In the genomic region with DNA sequence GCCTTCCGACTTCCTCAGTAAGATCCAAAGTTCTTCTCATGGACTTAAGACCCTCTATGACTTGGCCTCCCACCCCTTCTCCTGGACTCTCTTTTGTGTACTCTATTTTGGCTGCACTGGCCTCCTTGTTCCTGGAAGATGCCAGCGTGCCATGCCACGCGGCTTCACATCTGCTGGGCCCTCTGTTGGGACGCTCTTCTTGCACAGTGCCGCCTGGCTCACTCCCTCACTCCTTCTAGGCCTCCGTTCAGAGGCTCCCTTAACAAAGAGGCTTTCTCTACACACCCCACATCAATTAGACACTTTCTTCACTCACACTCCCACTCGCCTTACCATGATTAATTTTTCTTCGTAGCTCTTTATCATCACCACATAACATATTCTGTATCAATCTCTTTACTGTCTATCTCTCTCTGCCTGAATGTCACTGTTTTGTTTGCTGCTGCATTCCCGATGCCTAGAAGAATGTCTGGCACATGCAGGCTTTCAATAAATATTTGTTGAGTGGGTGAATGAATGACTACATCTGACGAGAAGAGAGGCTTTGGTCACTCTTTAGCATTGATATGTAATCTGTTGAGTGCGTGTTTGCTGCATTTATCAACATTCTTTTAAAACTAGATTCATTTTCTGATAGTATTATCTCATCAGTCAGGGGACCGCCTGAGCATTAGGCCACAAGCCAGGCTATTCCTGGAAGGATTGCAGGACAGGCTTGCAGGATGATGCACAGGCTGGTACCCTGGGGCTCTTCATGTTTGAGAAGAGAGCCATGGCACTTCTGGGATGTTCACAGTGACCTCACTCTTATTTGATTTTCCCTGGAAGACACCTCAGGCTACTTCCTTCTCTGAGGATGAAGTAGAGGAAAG, we compare ENCODE assay signal across 1 cellular context.
A peak's percentile ranks its signal among the peaks of the same experiment; 100 is the strongest.
TF ChIP-seq lines count a peak whose summit lies in the region.

No MANE protein-coding gene starts in this region.

TF ChIP-seq in SK-N-SH, 30 proteins besides CTCF, POLR2A, EP300 and RAD21 (continued from another document):
- TF ChIP-seq EZH2phosphoT487 (IDR thresholded peaks at IDR 0.05; ENCODE audit: borderline replicate concordance, low read depth) (no peak), GATA2 (CRISPR knock-in tag; IDR thresholded peaks at IDR 0.05) (peak; percentile 83), RFX5 (IDR thresholded peaks at IDR 0.05; ENCODE audit: low read length) (no peak), RXRA (IDR thresholded peaks at IDR 0.05; ENCODE audit: borderline replicate concordance, low read depth) (peak; percentile 24; the same call in 1 of the 2 replicates), SMC3 (IDR thresholded peaks at IDR 0.05; ENCODE audit: low read depth, low read length) (no peak), NFIC (IDR thresholded peaks at IDR 0.05; ENCODE audit: borderline replicate concordance) (peak; percentile 77; the same call in 1 of the 2 replicates), YY1 (IDR thresholded peaks at IDR 0.05; ENCODE audit: low read depth) (no peak), ELF1 (IDR thresholded peaks at IDR 0.05) (no peak), JUND (IDR thresholded peaks at IDR 0.05) (peak; percentile 64), FOXM1 (IDR thresholded peaks at IDR 0.05; ENCODE audit: low read depth) (no peak), CHD2 (IDR thresholded peaks at IDR 0.05; ENCODE audit: low read length, partially characterized antibody) (peak; percentile 86), FOSL2 (IDR thresholded peaks at IDR 0.05; ENCODE audit: borderline replicate concordance, low read depth) (peak; percentile 42; the same call in 1 of the 2 replicates), RCOR1 (IDR thresholded peaks at IDR 0.05; ENCODE audit: low read length) (peak; percentile 97), TAF1 (IDR thresholded peaks at IDR 0.05; ENCODE audit: borderline replicate concordance, low read depth, low read length) (no peak), NRF1 (IDR thresholded peaks at IDR 0.05; ENCODE audit: low read depth, low read length) (no peak), MXI1 (IDR thresholded peaks at IDR 0.05; ENCODE audit: low read depth, low read length) (peak; percentile 17; the same call in 1 of the 2 replicates), GABPA (IDR thresholded peaks at IDR 0.05; ENCODE audit: low read depth) (no peak), FOXJ3 (CRISPR knock-in tag; IDR thresholded peaks at IDR 0.05) (peak; percentile 64), POLR2AphosphoS5 (IDR thresholded peaks at IDR 0.05; ENCODE audit: low read depth, low read length) (peak; percentile 48; the same call in 1 of the 2 replicates), TCF12 (IDR thresholded peaks at IDR 0.05) (peak; percentile 84)
- TF ChIP-seq, protein P1, sequence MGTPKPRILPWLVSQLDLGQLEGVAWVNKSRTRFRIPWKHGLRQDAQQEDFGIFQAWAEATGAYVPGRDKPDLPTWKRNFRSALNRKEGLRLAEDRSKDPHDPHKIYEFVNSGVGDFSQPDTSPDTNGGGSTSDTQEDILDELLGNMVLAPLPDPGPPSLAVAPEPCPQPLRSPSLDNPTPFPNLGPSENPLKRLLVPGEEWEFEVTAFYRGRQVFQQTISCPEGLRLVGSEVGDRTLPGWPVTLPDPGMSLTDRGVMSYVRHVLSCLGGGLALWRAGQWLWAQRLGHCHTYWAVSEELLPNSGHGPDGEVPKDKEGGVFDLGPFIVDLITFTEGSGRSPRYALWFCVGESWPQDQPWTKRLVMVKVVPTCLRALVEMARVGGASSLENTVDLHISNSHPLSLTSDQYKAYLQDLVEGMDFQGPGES (IDR thresholded peaks at IDR 0.05; ENCODE audit: low read depth, low read length) = no peak
- TF ChIP-seq, protein P2, sequence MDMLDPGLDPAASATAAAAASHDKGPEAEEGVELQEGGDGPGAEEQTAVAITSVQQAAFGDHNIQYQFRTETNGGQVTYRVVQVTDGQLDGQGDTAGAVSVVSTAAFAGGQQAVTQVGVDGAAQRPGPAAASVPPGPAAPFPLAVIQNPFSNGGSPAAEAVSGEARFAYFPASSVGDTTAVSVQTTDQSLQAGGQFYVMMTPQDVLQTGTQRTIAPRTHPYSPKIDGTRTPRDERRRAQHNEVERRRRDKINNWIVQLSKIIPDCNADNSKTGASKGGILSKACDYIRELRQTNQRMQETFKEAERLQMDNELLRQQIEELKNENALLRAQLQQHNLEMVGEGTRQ (IDR thresholded peaks at IDR 0.05; ENCODE audit: borderline replicate concordance, low read depth, low read length) = no peak
- TF ChIP-seq, protein P3, sequence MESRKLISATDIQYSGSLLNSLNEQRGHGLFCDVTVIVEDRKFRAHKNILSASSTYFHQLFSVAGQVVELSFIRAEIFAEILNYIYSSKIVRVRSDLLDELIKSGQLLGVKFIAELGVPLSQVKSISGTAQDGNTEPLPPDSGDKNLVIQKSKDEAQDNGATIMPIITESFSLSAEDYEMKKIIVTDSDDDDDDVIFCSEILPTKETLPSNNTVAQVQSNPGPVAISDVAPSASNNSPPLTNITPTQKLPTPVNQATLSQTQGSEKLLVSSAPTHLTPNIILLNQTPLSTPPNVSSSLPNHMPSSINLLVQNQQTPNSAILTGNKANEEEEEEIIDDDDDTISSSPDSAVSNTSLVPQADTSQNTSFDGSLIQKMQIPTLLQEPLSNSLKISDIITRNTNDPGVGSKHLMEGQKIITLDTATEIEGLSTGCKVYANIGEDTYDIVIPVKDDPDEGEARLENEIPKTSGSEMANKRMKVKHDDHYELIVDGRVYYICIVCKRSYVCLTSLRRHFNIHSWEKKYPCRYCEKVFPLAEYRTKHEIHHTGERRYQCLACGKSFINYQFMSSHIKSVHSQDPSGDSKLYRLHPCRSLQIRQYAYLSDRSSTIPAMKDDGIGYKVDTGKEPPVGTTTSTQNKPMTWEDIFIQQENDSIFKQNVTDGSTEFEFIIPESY (IDR thresholded peaks at IDR 0.05; ENCODE audit: borderline replicate concordance, low read depth) = peak; percentile 34; the same call in 1 of the 2 replicates
- TF ChIP-seq, protein P4, sequence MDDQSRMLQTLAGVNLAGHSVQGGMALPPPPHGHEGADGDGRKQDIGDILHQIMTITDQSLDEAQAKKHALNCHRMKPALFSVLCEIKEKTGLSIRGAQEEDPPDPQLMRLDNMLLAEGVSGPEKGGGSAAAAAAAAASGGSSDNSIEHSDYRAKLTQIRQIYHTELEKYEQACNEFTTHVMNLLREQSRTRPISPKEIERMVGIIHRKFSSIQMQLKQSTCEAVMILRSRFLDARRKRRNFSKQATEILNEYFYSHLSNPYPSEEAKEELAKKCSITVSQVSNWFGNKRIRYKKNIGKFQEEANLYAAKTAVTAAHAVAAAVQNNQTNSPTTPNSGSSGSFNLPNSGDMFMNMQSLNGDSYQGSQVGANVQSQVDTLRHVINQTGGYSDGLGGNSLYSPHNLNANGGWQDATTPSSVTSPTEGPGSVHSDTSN (IDR thresholded peaks at IDR 0.05) = peak; percentile 66
- TF ChIP-seq, protein P5, sequence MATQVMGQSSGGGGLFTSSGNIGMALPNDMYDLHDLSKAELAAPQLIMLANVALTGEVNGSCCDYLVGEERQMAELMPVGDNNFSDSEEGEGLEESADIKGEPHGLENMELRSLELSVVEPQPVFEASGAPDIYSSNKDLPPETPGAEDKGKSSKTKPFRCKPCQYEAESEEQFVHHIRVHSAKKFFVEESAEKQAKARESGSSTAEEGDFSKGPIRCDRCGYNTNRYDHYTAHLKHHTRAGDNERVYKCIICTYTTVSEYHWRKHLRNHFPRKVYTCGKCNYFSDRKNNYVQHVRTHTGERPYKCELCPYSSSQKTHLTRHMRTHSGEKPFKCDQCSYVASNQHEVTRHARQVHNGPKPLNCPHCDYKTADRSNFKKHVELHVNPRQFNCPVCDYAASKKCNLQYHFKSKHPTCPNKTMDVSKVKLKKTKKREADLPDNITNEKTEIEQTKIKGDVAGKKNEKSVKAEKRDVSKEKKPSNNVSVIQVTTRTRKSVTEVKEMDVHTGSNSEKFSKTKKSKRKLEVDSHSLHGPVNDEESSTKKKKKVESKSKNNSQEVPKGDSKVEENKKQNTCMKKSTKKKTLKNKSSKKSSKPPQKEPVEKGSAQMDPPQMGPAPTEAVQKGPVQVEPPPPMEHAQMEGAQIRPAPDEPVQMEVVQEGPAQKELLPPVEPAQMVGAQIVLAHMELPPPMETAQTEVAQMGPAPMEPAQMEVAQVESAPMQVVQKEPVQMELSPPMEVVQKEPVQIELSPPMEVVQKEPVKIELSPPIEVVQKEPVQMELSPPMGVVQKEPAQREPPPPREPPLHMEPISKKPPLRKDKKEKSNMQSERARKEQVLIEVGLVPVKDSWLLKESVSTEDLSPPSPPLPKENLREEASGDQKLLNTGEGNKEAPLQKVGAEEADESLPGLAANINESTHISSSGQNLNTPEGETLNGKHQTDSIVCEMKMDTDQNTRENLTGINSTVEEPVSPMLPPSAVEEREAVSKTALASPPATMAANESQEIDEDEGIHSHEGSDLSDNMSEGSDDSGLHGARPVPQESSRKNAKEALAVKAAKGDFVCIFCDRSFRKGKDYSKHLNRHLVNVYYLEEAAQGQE (IDR thresholded peaks at IDR 0.05; ENCODE audit: low read depth, low read length) = no peak
- TF ChIP-seq, protein P6, sequence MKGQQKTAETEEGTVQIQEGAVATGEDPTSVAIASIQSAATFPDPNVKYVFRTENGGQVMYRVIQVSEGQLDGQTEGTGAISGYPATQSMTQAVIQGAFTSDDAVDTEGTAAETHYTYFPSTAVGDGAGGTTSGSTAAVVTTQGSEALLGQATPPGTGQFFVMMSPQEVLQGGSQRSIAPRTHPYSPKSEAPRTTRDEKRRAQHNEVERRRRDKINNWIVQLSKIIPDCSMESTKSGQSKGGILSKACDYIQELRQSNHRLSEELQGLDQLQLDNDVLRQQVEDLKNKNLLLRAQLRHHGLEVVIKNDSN (IDR thresholded peaks at IDR 0.05; ENCODE audit: borderline replicate concordance, low read depth) = no peak
TF ChIP-seq in SK-N-SH: peak in this region for 16.
